In the genomic region with DNA sequence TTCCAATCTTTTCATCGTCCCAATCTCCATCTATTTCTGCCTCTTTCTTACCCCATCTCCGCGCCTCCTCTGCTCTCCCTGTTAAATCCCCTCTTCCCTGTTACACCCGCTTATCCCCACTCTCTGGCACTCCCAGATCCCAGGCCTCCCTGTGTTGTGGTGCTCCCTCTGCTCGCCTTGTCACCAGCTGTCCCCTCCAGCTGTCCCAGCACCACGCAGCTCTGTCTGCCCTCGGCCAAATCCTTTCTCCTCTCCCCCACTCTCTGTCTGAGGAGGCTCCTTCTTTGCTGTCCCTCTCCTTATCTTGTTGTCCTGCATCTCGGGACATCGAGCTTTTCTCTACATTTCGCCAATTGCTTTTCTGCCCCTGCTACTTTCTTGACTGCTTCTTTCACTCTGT, we compare ENCODE assay signal across 8 cellular contexts. TPM values are rescaled to one million over a fixed set of nuclear protein-coding genes. Genes with fewer than 3 reads are reported as not detected.
DNase-seq lines count a peak whose midpoint lies in the region; ATAC-seq and TF ChIP-seq lines count a peak whose summit lies in the region.

No MANE protein-coding gene starts in this region.

- no peaks in the 10 kb centered on the region for H3K27me3 Mint-ChIP-seq in stimulated activated naive CD8-positive, alpha-beta T cell treated with anti-CD3 and anti-CD28 coated beads, Interleukin-15, Interleukin-2, amounts not matched to agents 100 ng/mL and 50 ng/mL, for 24 hours
- H3K27me3 Mint-ChIP-seq in activated naive CD8-positive, alpha-beta T cell treated with anti-CD3 and anti-CD28 coated beads, Interleukin-2, amount 50 U/mL, for 24 hours: no peaks in the 10 kb centered on the region

- no peak for ATAC-seq in stimulated activated naive CD8-positive, alpha-beta T cell treated with anti-CD3 and anti-CD28 coated beads, Interleukin-15, Interleukin-2, amounts not matched to agents 100 U/mL and 50 U/mL, for 24 hours
- no peak for ATAC-seq in activated naive CD8-positive, alpha-beta T cell treated with anti-CD3 and anti-CD28 coated beads, Interleukin-2, amount 50 U/mL, for 24 hours
- no peak for ATAC-seq in right lobe of liver
- ATAC-seq in HG02870 (IDR thresholded peaks at IDR 0.05; ENCODE audit: unreplicated experiment): no peak
- ATAC-seq in left lobe of liver: no peak

- H3K36me3 Mint-ChIP-seq in stimulated activated naive CD8-positive, alpha-beta T cell treated with anti-CD3 and anti-CD28 coated beads, Interleukin-15, Interleukin-2, amounts not matched to agents 100 ng/mL and 50 ng/mL, for 24 hours (ENCODE audit: low read depth): peaks cover 40% of the 10 kb centered on the region
- H3K36me3 Mint-ChIP-seq in activated naive CD8-positive, alpha-beta T cell treated with anti-CD3 and anti-CD28 coated beads, Interleukin-2, amount 50 U/mL, for 24 hours (ENCODE audit: low read depth): peaks cover 44% of the 10 kb centered on the region

- H3K27ac ChIP-seq in right lobe of liver (peak overlapping the region; percentile 73 to 91 (median 83)), urinary bladder (ENCODE audit: low read depth) (no peak overlapping the region)

- H3K4me1 ChIP-seq in right lobe of liver (peaks cover 0 to 4% (median 0%) of the 10 kb centered on the region in 4 donors), urinary bladder (ENCODE audit: insufficient read depth) (peaks cover 2% of the 10 kb centered on the region)

- DNase-seq in stimulated activated naive CD8-positive, alpha-beta T cell treated with anti-CD3 and anti-CD28 coated beads, Interleukin-15, Interleukin-2, amounts not matched to agents 100 U/mL and 50 U/mL, for 24 hours: no peak
- DNase-seq in activated naive CD8-positive, alpha-beta T cell treated with anti-CD3 and anti-CD28 coated beads, Interleukin-2, amount 50 U/mL, for 24 hours: no peak
- DNase-seq in right lobe of liver: no peak
- no peak for DNase-seq in left lobe of liver (ENCODE audit: low spot score)
- DNase-seq in stimulated activated CD4-positive, alpha-beta T cell treated with anti-CD3 and anti-CD28 coated beads, Interleukin-4, amount 100 ng/mL, for 1 hour: no peak

- WGBS in right lobe of liver (ENCODE audit: insufficient coverage, low coverage, low lambda C conversion rate, missing lambda C conversion rate): 35% methylated on average over 9 of the region's 10 CpGs
- WGBS in urinary bladder: 21% methylated on average over 10 of the region's 10 CpGs

- H3K9me3 ChIP-seq in right lobe of liver: no peaks in the 10 kb centered on the region

- H3K27ac Mint-ChIP-seq in stimulated activated naive CD8-positive, alpha-beta T cell treated with anti-CD3 and anti-CD28 coated beads, Interleukin-15, Interleukin-2, amounts not matched to agents 100 ng/mL and 50 ng/mL, for 24 hours: peak overlapping the region; percentile 85
- H3K27ac Mint-ChIP-seq in activated naive CD8-positive, alpha-beta T cell treated with anti-CD3 and anti-CD28 coated beads, Interleukin-2, amount 50 U/mL, for 24 hours: peak overlapping the region; percentile 90

- no peaks in the 10 kb centered on the region for H3K27me3 ChIP-seq in right lobe of liver

- no peak for TF ChIP-seq CTCF in right lobe of liver (IDR thresholded peaks at IDR 0.05)

- H3K9me3 Mint-ChIP-seq in stimulated activated naive CD8-positive, alpha-beta T cell treated with anti-CD3 and anti-CD28 coated beads, Interleukin-15, Interleukin-2, amounts not matched to agents 100 ng/mL and 50 ng/mL, for 24 hours: peaks cover 15% of the 10 kb centered on the region
- H3K9me3 Mint-ChIP-seq in activated naive CD8-positive, alpha-beta T cell treated with anti-CD3 and anti-CD28 coated beads, Interleukin-2, amount 50 U/mL, for 24 hours: peaks cover 15% of the 10 kb centered on the region

- no peak for TF ChIP-seq POLR2A in right lobe of liver (IDR thresholded peaks at IDR 0.05)

- H3K4me3 Mint-ChIP-seq in stimulated activated naive CD8-positive, alpha-beta T cell treated with anti-CD3 and anti-CD28 coated beads, Interleukin-15, Interleukin-2, amounts not matched to agents 100 ng/mL and 50 ng/mL, for 24 hours: peak overlapping the region; percentile 89
- peak overlapping the region; percentile 90 for H3K4me3 Mint-ChIP-seq in activated naive CD8-positive, alpha-beta T cell treated with anti-CD3 and anti-CD28 coated beads, Interleukin-2, amount 50 U/mL, for 24 hours

- peaks cover 35% of the 10 kb centered on the region for H3K4me1 Mint-ChIP-seq in stimulated activated naive CD8-positive, alpha-beta T cell treated with anti-CD3 and anti-CD28 coated beads, Interleukin-15, Interleukin-2, amounts not matched to agents 100 ng/mL and 50 ng/mL, for 24 hours (ENCODE audit: low read depth)
- H3K4me1 Mint-ChIP-seq in activated naive CD8-positive, alpha-beta T cell treated with anti-CD3 and anti-CD28 coated beads, Interleukin-2, amount 50 U/mL, for 24 hours: peaks cover 24% of the 10 kb centered on the region

- intact Hi-C loops in right lobe of liver (cut with DNase I): no loop called here

- H3K36me3 ChIP-seq in right lobe of liver (no peaks in the 10 kb centered on the region), urinary bladder (ENCODE audit: insufficient read depth) (no peaks in the 10 kb centered on the region)

- H3K4me3 ChIP-seq in right lobe of liver (peak overlapping the region; percentile 62 to 93 (median 75)), urinary bladder (ENCODE audit: low read depth, low read length) (peak overlapping the region; percentile 83)

RNA-seq across cellular contexts. Expression of a gene that starts 1.0 kb away (rescaled TPM):
- total RNA-seq in right lobe of liver (10 to 100 TPM in 5 of 6 experiments, 1 to 10 TPM in 1; 6.6 to 18.9 (median 13.9) TPM), urinary bladder (60.1 TPM), left lobe of liver (8.8 TPM)
- 28.0 TPM for polyA plus RNA-seq in urinary bladder

RNA-seq across cellular contexts. Expression of a gene that starts 30.5 kb away (rescaled TPM):
- total RNA-seq in right lobe of liver: 1 to 10 TPM in 1 of 6 experiments, under 1 TPM in 5; 0.12 to 1.3 (median 0.47) TPM
- total RNA-seq in urinary bladder: 21.9 TPM
- polyA plus RNA-seq in urinary bladder: 13.3 TPM
- 0.83 TPM for total RNA-seq in left lobe of liver

RNA-seq across cellular contexts. Expression of a gene that starts 56.7 kb away (rescaled TPM):
- total RNA-seq in right lobe of liver (1 to 10 TPM in 5 of 6 experiments, under 1 TPM in 1; 0.70 to 4.2 (median 2.0) TPM), urinary bladder (28.2 TPM), left lobe of liver (1.5 TPM)
- polyA plus RNA-seq in urinary bladder: 4.8 TPM

RNA-seq across cellular contexts. Expression of a gene that starts 57.6 kb away (rescaled TPM):
- not detected for total RNA-seq in right lobe of liver
- total RNA-seq in urinary bladder: not detected
- not detected for polyA plus RNA-seq in urinary bladder
- not detected for total RNA-seq in left lobe of liver
